12 cellular contexts compared by ENCODE assay signal in genomic region chr10:22323538-22324305, GRCh38. TPM values are rescaled to one million over a fixed set of nuclear protein-coding genes. Genes with fewer than 3 reads are reported as not detected.
A peak's percentile ranks its signal among the peaks of the same experiment; 100 is the strongest.
DNase-seq lines count a peak whose midpoint lies in the region; ATAC-seq and TF ChIP-seq lines count a peak whose summit lies in the region.
"Had no signal": no experiment of that assay in that cellular context is flagged by ENCODE, and none has a peak within 500 bp of the region (broad histone marks: within the 10 kb centered on the region; RNA-seq: fewer than 3 reads in every experiment).

No MANE protein-coding gene starts in this region.

- H3K9me3 ChIP-seq in BLaER1: no peaks in the 10 kb centered on the region
- H3K9me3 ChIP-seq in GM23248 (ENCODE audit: low read depth): no peaks in the 10 kb centered on the region

- H3K27me3 ChIP-seq in BLaER1 (peaks cover 88% of the 10 kb centered on the region), GM23248 (replicated peaks; ENCODE audit: insufficient read depth) (0 out of 2 replicates have a peak, but pooled peaks cover 5% of the 10 kb centered on the region)

- peaks cover 63% of the 10 kb centered on the region for H3K79me2 ChIP-seq in GM23248 (ENCODE audit: insufficient read depth)

- peak overlapping the region; percentile 97 for H3K9ac ChIP-seq in BLaER1
- no peak overlapping the region for H3K9ac ChIP-seq in GM23248

- in situ Hi-C loops in GM23248 (cut with MboI): no loop called here

- H3K4me3 ChIP-seq in BLaER1: peak overlapping the region; percentile 75
- 0 out of 2 replicates have a peak overlapping the region, but pooled peaks have one; percentile 90 for H3K4me3 ChIP-seq in GM23248

- H3F3A ChIP-seq in GM23248 (ENCODE audit: insufficient read depth): peaks cover 29% of the 10 kb centered on the region; the same call in 1 of the 2 replicates

- H3K4me1 ChIP-seq in BLaER1: no peaks in the 10 kb centered on the region
- H3K4me1 ChIP-seq in GM23248 (ENCODE audit: insufficient read depth): peaks cover 42% of the 10 kb centered on the region

- H3K36me3 Mint-ChIP-seq in activated T-helper 1 cell treated with anti-CD3 and anti-CD28 coated beads, Interleukin-12 subunit alpha, Interleukin-12 subunit beta, Interleukin-2, Interleukin-4 antibody, amounts not matched to agents 30 ng/mL and 10 ng/mL and 1 ng/mL, durations not matched to agents 14 hours and 24 hours and 36 hours (ENCODE audit: low read depth): peaks cover 37% of the 10 kb centered on the region
- no peaks in the 10 kb centered on the region for H3K36me3 Mint-ChIP-seq in natural killer cell
- peaks cover 19 to 42% of the 10 kb centered on the region in 2 donors for H3K36me3 Mint-ChIP-seq in CD14-positive monocyte

- H3K9me3 Mint-ChIP-seq in activated T-helper 1 cell treated with anti-CD3 and anti-CD28 coated beads, Interleukin-12 subunit alpha, Interleukin-12 subunit beta, Interleukin-2, Interleukin-4 antibody, amounts not matched to agents 30 ng/mL and 10 ng/mL and 1 ng/mL, durations not matched to agents 14 hours and 24 hours and 36 hours: no peaks in the 10 kb centered on the region
- H3K9me3 Mint-ChIP-seq in natural killer cell (no peaks in the 10 kb centered on the region), CD14-positive monocyte (peaks cover 0 to 10% (median 5%) of the 10 kb centered on the region in 7 donors)

- H3K4me1 Mint-ChIP-seq in activated T-helper 1 cell treated with anti-CD3 and anti-CD28 coated beads, Interleukin-12 subunit alpha, Interleukin-12 subunit beta, Interleukin-2, Interleukin-4 antibody, amounts not matched to agents 30 ng/mL and 10 ng/mL and 1 ng/mL, durations not matched to agents 14 hours and 24 hours and 36 hours (ENCODE audit: low read depth): peaks cover 59% of the 10 kb centered on the region
- H3K4me1 Mint-ChIP-seq in natural killer cell (peaks cover 41 to 51% of the 10 kb centered on the region in 2 donors), CD14-positive monocyte (peaks cover 39% of the 10 kb centered on the region)

- DNase-seq in GM23248: no peak
- no peak for DNase-seq in activated T-helper 1 cell treated with anti-CD3 and anti-CD28 coated beads, Interleukin-12 subunit alpha, Interleukin-12 subunit beta, Interleukin-2, Interleukin-4 antibody, amounts not matched to agents 30 ng/mL and 10 ng/mL and 1 ng/mL, durations not matched to agents 14 hours and 24 hours and 36 hours (ENCODE audit: low spot score)
- no peak for DNase-seq in natural killer cell
- no peak for DNase-seq in activated CD4-positive, CD25-positive, alpha-beta regulatory T cell (lab: John Stamatoyannopoulos, UW)
- DNase-seq in T-helper 9 cell: no peak
- no peak for DNase-seq in CD14-positive monocyte (ENCODE audit: low spot score)
- DNase-seq: activated effector memory CD4-positive, alpha-beta T cell treated with Interleukin-2 at 50 U/mL for 16 hours; COR-L47; KG1; small intestine had no signal

- H3K27me3 Mint-ChIP-seq in activated T-helper 1 cell treated with anti-CD3 and anti-CD28 coated beads, Interleukin-12 subunit alpha, Interleukin-12 subunit beta, Interleukin-2, Interleukin-4 antibody, amounts not matched to agents 30 ng/mL and 10 ng/mL and 1 ng/mL, durations not matched to agents 14 hours and 24 hours and 36 hours (ENCODE audit: insufficient read depth): peaks cover 32% of the 10 kb centered on the region
- H3K27me3 Mint-ChIP-seq in natural killer cell (ENCODE audit: low read depth in 2 of 2): peaks cover 16 to 30% of the 10 kb centered on the region in 2 donors
- H3K27me3 Mint-ChIP-seq in CD14-positive monocyte (ENCODE audit: low read depth in 3 of 3): peaks cover 37 to 57% (median 40%) of the 10 kb centered on the region in 3 donors

- no peaks in the 10 kb centered on the region; the same call in 1 of the 2 replicates for H3K36me3 ChIP-seq in BLaER1
- peaks cover 19% of the 10 kb centered on the region for H3K36me3 ChIP-seq in GM23248 (ENCODE audit: low read depth)

- WGBS in GM23248 (ENCODE audit: low coverage in 1 of 2, low lambda C conversion rate in 2 of 2, missing lambda C conversion rate in 2 of 2), 2 experiments: 95 to 97% methylated on average over 5 of the region's 5 CpGs

- intact Hi-C loops in activated T-helper 1 cell treated with anti-CD3 and anti-CD28 coated beads, Interleukin-12 subunit alpha, Interleukin-12 subunit beta, Interleukin-2, Interleukin-4 antibody, amounts not matched to agents 30 ng/mL and 10 ng/mL and 1 ng/mL, durations not matched to agents 14 hours and 24 hours and 36 hours (cut with micrococcal nuclease): loop anchor here (2.0 to 5.0 kb wide), 3 partner anchors 321 to 791 kb away; partner anchors contain the start of genes DNAJC1, MLLT10 and PIP4K2A
- intact Hi-C loops in natural killer cell (cut with micrococcal nuclease) (loop anchor here (5.0 to 10.0 kb wide), 2 partner anchors 321 to 391 kb away; partner anchors contain the start of genes DNAJC1 and PIP4K2A), CD14-positive monocyte (cut with micrococcal nuclease) (loop anchor here (5.0 to 10.0 kb wide), 4 partner anchors 96 to 789 kb away; partner anchors contain the start of genes DNAJC1 (in 1 of the 2) and MLLT10 (in 1 of the 2))

- ATAC-seq in natural killer cell (no peak), GM18498 (IDR thresholded peaks at IDR 0.05; ENCODE audit: unreplicated experiment) (no peak)

- no peak overlapping the region for H2AFZ ChIP-seq in GM23248

- H3K4me2 ChIP-seq in BLaER1: peak overlapping the region; percentile 55
- H3K4me2 ChIP-seq in GM23248 (ENCODE audit: unreplicated experiment): peak overlapping the region; percentile 89

- no peak for TF ChIP-seq CTCF in natural killer cell (IDR thresholded peaks at IDR 0.05)
- TF ChIP-seq CTCF in CD14-positive monocyte (IDR thresholded peaks at IDR 0.05): no peak

- H3K4me3 Mint-ChIP-seq in activated T-helper 1 cell treated with anti-CD3 and anti-CD28 coated beads, Interleukin-12 subunit alpha, Interleukin-12 subunit beta, Interleukin-2, Interleukin-4 antibody, amounts not matched to agents 30 ng/mL and 10 ng/mL and 1 ng/mL, durations not matched to agents 14 hours and 24 hours and 36 hours: peak overlapping the region; percentile 90
- peak overlapping the region; percentile 91 for H3K4me3 Mint-ChIP-seq in natural killer cell
- peak overlapping the region in 1 of 2 donors; percentile 98 for H3K4me3 Mint-ChIP-seq in CD14-positive monocyte

- H3K27ac ChIP-seq in BLaER1 (peak overlapping the region; percentile 96), GM23248 (no peak overlapping the region)

- no peaks in the 10 kb centered on the region for H3K9me2 ChIP-seq in GM23248 (ENCODE audit: insufficient read depth)

- no peak overlapping the region for H3K27ac Mint-ChIP-seq in activated T-helper 1 cell treated with anti-CD3 and anti-CD28 coated beads, Interleukin-12 subunit alpha, Interleukin-12 subunit beta, Interleukin-2, Interleukin-4 antibody, amounts not matched to agents 30 ng/mL and 10 ng/mL and 1 ng/mL, durations not matched to agents 14 hours and 24 hours and 36 hours
- peak overlapping the region in 1 of 2 donors; percentile 41 for H3K27ac Mint-ChIP-seq in natural killer cell
- no peak overlapping the region for H3K27ac Mint-ChIP-seq in CD14-positive monocyte

- H4K20me1 ChIP-seq in BLaER1 (peaks cover 65% of the 10 kb centered on the region), GM23248 (ENCODE audit: insufficient read depth) (no peaks in the 10 kb centered on the region)

RNA-seq across cellular contexts. Expression of gene BMI1, which starts 2.8 kb away (rescaled TPM):
- total RNA-seq in GM23248 (2014; rRNA removed; shearing (Covaris generic)): 66.0 and 77.1 TPM in 2 replicates
- polyA plus RNA-seq in GM23248 (2016; fragmentation: Nextera tagmentation; extraction: Ambion mirVana): 37.6 and 38.0 TPM in 2 replicates
- 59.3 and 66.5 TPM in 2 replicates for total RNA-seq in activated T-helper 1 cell treated with anti-CD3 and anti-CD28 coated beads, Interleukin-12 subunit alpha, Interleukin-12 subunit beta, Interleukin-2, Interleukin-4 antibody, amounts not matched to agents 30 ng/mL and 10 ng/mL and 1 ng/mL, durations not matched to agents 14 hours and 24 hours and 36 hours
- 10 to 100 TPM; 60.5 to 69.8 (median 66.4) TPM for total RNA-seq in natural killer cell
- polyA plus RNA-seq in CD14-positive monocyte: 10 to 100 TPM in 1 of 2 donors, 1 to 10 TPM in 1; 7.5 to 11.0 TPM

RNA-seq across cellular contexts. Expression of gene COMMD3, which starts 7.5 kb away (rescaled TPM):
- 26.4 and 48.2 TPM in 2 replicates for total RNA-seq in GM23248 (2014; rRNA removed; shearing (Covaris generic))
- polyA plus RNA-seq in GM23248 (2016; fragmentation: Nextera tagmentation; extraction: Ambion mirVana): 103 and 104 TPM in 2 replicates
- total RNA-seq in activated T-helper 1 cell treated with anti-CD3 and anti-CD28 coated beads, Interleukin-12 subunit alpha, Interleukin-12 subunit beta, Interleukin-2, Interleukin-4 antibody, amounts not matched to agents 30 ng/mL and 10 ng/mL and 1 ng/mL, durations not matched to agents 14 hours and 24 hours and 36 hours: 78.7 and 84.4 TPM in 2 replicates
- 10 to 100 TPM; 43.1 to 48.3 (median 44.2) TPM for total RNA-seq in natural killer cell
- 100 to 1,000 TPM; 138 to 140 TPM for polyA plus RNA-seq in CD14-positive monocyte

RNA-seq across cellular contexts. Expression of gene SPAG6, which starts 21.6 kb away (rescaled TPM):
- not detected in 2 replicates for total RNA-seq in GM23248 (2014; rRNA removed; shearing (Covaris generic))
- polyA plus RNA-seq in GM23248 (2016; fragmentation: Nextera tagmentation; extraction: Ambion mirVana): not detected in 2 replicates
- total RNA-seq in activated T-helper 1 cell treated with anti-CD3 and anti-CD28 coated beads, Interleukin-12 subunit alpha, Interleukin-12 subunit beta, Interleukin-2, Interleukin-4 antibody, amounts not matched to agents 30 ng/mL and 10 ng/mL and 1 ng/mL, durations not matched to agents 14 hours and 24 hours and 36 hours: 0.18 TPM in 1 of 2 replicates, not detected in the other
- under 1 TPM in 2 of 3 donors, not detected in 1; 0.35 to 0.79 TPM for total RNA-seq in natural killer cell
- under 1 TPM in 1 of 2 donors, not detected in 1; 0.11 TPM for polyA plus RNA-seq in CD14-positive monocyte
